In the genomic region with DNA sequence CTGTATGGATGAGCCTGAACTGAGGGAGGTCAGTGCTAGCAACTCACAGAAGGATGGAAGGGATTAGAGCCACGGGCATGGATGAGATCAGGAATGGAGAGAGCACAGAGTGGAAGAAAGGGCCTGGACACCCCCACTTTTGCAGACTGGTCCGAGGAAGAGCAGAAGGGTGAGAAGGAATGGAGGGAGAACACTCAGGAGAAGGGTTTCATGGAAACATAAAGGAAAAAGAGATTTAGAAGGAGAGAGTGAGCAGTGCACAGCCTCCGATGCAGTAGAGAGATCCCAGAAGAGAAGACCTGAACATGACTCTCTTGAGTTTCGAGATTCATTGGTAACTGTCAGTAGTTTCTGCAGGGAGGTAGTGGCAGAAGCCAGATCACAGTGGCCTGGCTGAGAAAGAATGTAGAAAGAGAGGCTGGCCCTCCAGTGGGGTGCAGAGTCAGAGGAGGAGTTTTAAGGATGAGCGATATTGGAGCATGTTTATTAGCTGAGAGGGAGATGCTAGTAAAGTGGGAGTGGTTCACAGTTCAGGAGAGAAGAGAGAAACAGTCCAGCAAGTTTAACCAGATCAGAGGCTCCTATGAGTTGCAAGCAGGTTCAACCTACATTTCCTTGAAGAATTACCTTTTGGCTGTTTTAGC, we compare ENCODE assay signal across 16 cellular contexts.
A peak's percentile ranks its signal among the peaks of the same experiment; 100 is the strongest.
DNase-seq lines count a peak whose midpoint lies in the region; ATAC-seq and TF ChIP-seq lines count a peak whose summit lies in the region.
"Had no signal": no experiment of that assay in that cellular context is flagged by ENCODE, and none has a peak within 500 bp of the region (broad histone marks: within the 10 kb centered on the region; RNA-seq: fewer than 3 reads in every experiment).

No MANE protein-coding gene starts in this region.

- WGBS in urinary bladder: 32% methylated on average over 5 of the region's 5 CpGs

- no peaks in the 10 kb centered on the region for H3K9me3 ChIP-seq in left ventricle myocardium inferior (replicated peaks)
- H3K9me3 ChIP-seq: suprapubic skin had no signal

- peaks cover 80% of the 10 kb centered on the region for H3K4me1 ChIP-seq in left ventricle myocardium inferior
- H3K4me1 ChIP-seq in foreskin keratinocyte: no peaks in the 10 kb centered on the region
- no peaks in the 10 kb centered on the region for H3K4me1 ChIP-seq in urinary bladder (ENCODE audit: insufficient read depth)
- H3K4me1 ChIP-seq: suprapubic skin had no signal

- H3K4me3 ChIP-seq in left ventricle myocardium inferior: no peak overlapping the region
- H3K4me3 ChIP-seq in urinary bladder (ENCODE audit: low read depth, low read length): no peak overlapping the region
- H3K4me3 ChIP-seq: dorsolateral prefrontal cortex, suprapubic skin had no signal

- H3K27me3 ChIP-seq in left ventricle myocardium inferior (ENCODE audit: low read depth): no peaks in the 10 kb centered on the region
- H3K27me3 ChIP-seq in foreskin keratinocyte: no peaks in the 10 kb centered on the region
- H3K27me3 ChIP-seq: dorsolateral prefrontal cortex, suprapubic skin had no signal

- DNase-seq in left ventricle myocardium inferior (no peak), left ventricle myocardium superior (no peak), NCI-H748 treated with DMSO at 0.1 percent for 48 hours (lab: John Stamatoyannopoulos, UW) (peak; percentile 34), foreskin keratinocyte (no peak), EL (no peak), left lobe of liver (ENCODE audit: low spot score) (no peak), AML-193 (lab: John Stamatoyannopoulos, UW) (no peak)
- DNase-seq: activated CD4-positive, alpha-beta T cell treated with anti-CD3 and anti-CD28 coated beads for 1 hour; activated gamma-delta T cell treated with Interleukin-2 at 50 U/mL for 16 hours; DMS 273 treated with DMSO at 0.1 percent for 48 hours; dorsolateral prefrontal cortex; naive thymus-derived CD8-positive, alpha-beta T cell; NCI-H1048; stimulated activated CD4-positive, alpha-beta T cell treated with anti-CD3 and anti-CD28 coated beads, Interleukin-1b, Interleukin-23, amount 100 ng/mL, for 48 hours had no signal

- H3K27ac ChIP-seq in left ventricle myocardium inferior (replicated peaks) (peak overlapping the region; percentile 72), foreskin keratinocyte (no peak overlapping the region), urinary bladder (ENCODE audit: low read depth) (peak overlapping the region; percentile 12)
- H3K27ac ChIP-seq: suprapubic skin had no signal

- ATAC-seq in left ventricle myocardium superior (no peak), foreskin keratinocyte (peak; percentile 45), left lobe of liver (no peak)
- ATAC-seq: naive thymus-derived CD8-positive, alpha-beta T cell had no signal

- H3K36me3 ChIP-seq in left ventricle myocardium inferior (peaks cover 31% of the 10 kb centered on the region), urinary bladder (ENCODE audit: insufficient read depth) (no peaks in the 10 kb centered on the region)

- no peak for TF ChIP-seq CTCF in left ventricle myocardium inferior (IDR thresholded peaks at IDR 0.05; ENCODE audit: borderline replicate concordance)
- no peak for TF ChIP-seq CTCF in foreskin keratinocyte (conservative IDR thresholded peaks at IDR 0.05)

- intact Hi-C loops in left ventricle myocardium inferior (cut with micrococcal nuclease): no loop called here
- intact Hi-C loops in left ventricle myocardium superior (cut with micrococcal nuclease): loop anchor here (5.0 kb wide), 1 partner anchor 294 kb away; no protein-coding TSS in a partner anchor
